In the genomic region with DNA sequence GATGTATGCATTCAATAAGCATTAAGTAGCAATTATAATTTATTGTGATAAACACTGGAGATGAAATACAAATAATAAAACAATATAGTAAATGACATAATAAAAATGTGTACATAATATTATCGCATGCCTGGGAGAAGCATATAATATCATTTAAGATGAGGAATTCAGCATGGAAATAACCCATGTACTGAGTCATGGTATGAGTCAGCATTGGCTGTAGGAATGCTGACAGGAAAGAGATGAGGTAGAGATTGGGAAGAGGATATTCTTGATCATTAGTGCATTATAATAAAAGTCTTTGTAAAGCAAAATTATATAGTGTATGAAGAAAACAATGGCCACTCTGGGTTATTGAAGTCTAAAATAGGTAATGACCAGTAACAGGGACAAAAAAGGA, we compare ENCODE assay signal across 13 cellular contexts.
A peak's percentile ranks its signal among the peaks of the same experiment; 100 is the strongest.
DNase-seq lines count a peak whose midpoint lies in the region; ATAC-seq and TF ChIP-seq lines count a peak whose summit lies in the region.
"Had no signal": no experiment of that assay in that cellular context is flagged by ENCODE, and none has a peak within 500 bp of the region (broad histone marks: within the 10 kb centered on the region; RNA-seq: fewer than 3 reads in every experiment).

No MANE protein-coding gene starts in this region.

- DNase-seq in HCT116 (ENCODE audit: low read depth, low spot score) = peak; percentile 13
- peak; percentile 55 for DNase-seq in SK-MEL-5 (ENCODE audit: low read depth, low spot score)
- peak; percentile 1 for DNase-seq in epithelial cell of proximal tubule (ENCODE audit: low read depth)
- DNase-seq in osteocyte (ENCODE audit: extremely low spot score, unreplicated experiment) = no peak
- no peak for DNase-seq in GM19240 (ENCODE audit: insufficient read length, low spot score)
- DNase-seq in H7 = no peak
- DNase-seq in activated naive CD4-positive, alpha-beta T cell treated with anti-CD3 and anti-CD28 coated beads, Interleukin-2, amount 50 U/mL, for 16 hours = no peak
- DNase-seq: activated CD4-positive, alpha-beta memory T cell treated with anti-CD3 and anti-CD28 coated beads for 36 hours; activated effector memory CD4-positive, alpha-beta T cell treated with anti-CD3 and anti-CD28 coated beads, Interleukin-2, amount 50 U/mL, for 16 hours; CD4-positive, alpha-beta memory T cell; heart right ventricle had no signal

- ATAC-seq in HCT116 (no peak), GM18519 (IDR thresholded peaks at IDR 0.05; ENCODE audit: low FRiP score, unreplicated experiment) (no peak)
- ATAC-seq: heart right ventricle had no signal

- H3K27me3 ChIP-seq in HCT116 (ENCODE audit: insufficient read depth, low read length) (no peaks in the 10 kb centered on the region), H7 (ENCODE audit: control insufficient read depth, insufficient read depth, low read length) (no peaks in the 10 kb centered on the region)
- H3K27me3 ChIP-seq: heart right ventricle had no signal

- no peak overlapping the region for H3K27ac ChIP-seq in HCT116 (ENCODE audit: low read depth, low read length)
- H3K27ac ChIP-seq: heart right ventricle had no signal

- peak overlapping the region; percentile 36 for H3K27ac Mint-ChIP-seq in osteocyte (ENCODE audit: unreplicated experiment)
- H3K27ac Mint-ChIP-seq: activated CD4-positive, alpha-beta memory T cell treated with anti-CD3 and anti-CD28 coated beads for 36 hours; CD4-positive, alpha-beta memory T cell; T-helper 1 cell treated with Interleukin-12 subunit alpha and Interleukin-12 subunit beta and Interleukin-4 antibody, amounts not matched to agents 30 μg/mL and 1 μg/mL, for 36 hours had no signal

- in situ Hi-C loops in SK-MEL-5 (cut with HindIII; ENCODE audit: low pct_unique_long_range_greater_than_20kb, low sequenced_read_pairs) = no loop called here

- no peak for TF ChIP-seq POLR2A in HCT116 (IDR thresholded peaks at IDR 0.05; ENCODE audit: borderline replicate concordance, extremely low read depth, insufficient read depth, insufficient read length)

- RAD21 ChIA-PET in HCT116 (lab: Charles Lee; ENCODE audit: low non-redundant PET in 1 of 2, low total read pairs in 2 of 2, uncharacterized antibody in 2 of 2, unreplicated experiment in 2 of 2) = no interaction called here

- peaks cover 0 to 15% of the 10 kb centered on the region in 2 experiments; a peak in 2 of 4 replicates for H3K4me1 ChIP-seq in HCT116 (ENCODE audit: control insufficient read depth in 1 of 2, insufficient read depth in 2 of 2, low read length in 2 of 2)
- H3K4me1 ChIP-seq: heart right ventricle had no signal

- H3K4me3 ChIP-seq in HCT116 (replicated peaks in 1 of 2; ENCODE audit: low read depth in 1 of 2, low read length in 2 of 2) (peak overlapping the region in 1 of 2 experiments; percentile 30; a peak in 1 of 4 replicates), epithelial cell of proximal tubule (ENCODE audit: low read depth, low read length) (no peak overlapping the region), H7 (ENCODE audit: insufficient read depth, low read depth, low read length) (no peak overlapping the region)
- H3K4me3 ChIP-seq: heart right ventricle had no signal

- CTCF ChIA-PET in HCT116 (lab: Charles Lee) = no interaction called here

- H4K20me1 ChIP-seq in HCT116 (ENCODE audit: insufficient read depth) = no peaks in the 10 kb centered on the region

- TF ChIP-seq CTCF in HCT116 (IDR thresholded peaks at IDR 0.05 in 2 of 3, conservative IDR thresholded peaks at IDR 0.05 in 1 of 3; ENCODE audit: borderline replicate concordance in 1 of 3, insufficient read depth in 1 of 3, low read depth in 2 of 3, low read length in 2 of 3) (no peak), epithelial cell of proximal tubule (conservative IDR thresholded peaks at IDR 0.05; ENCODE audit: low read depth, low read length) (no peak), osteocyte (IDR thresholded peaks at IDR 0.05) (no peak)

- no peaks in the 10 kb centered on the region for H3K27me3 Mint-ChIP-seq in osteocyte (ENCODE audit: unreplicated experiment)
- H3K27me3 Mint-ChIP-seq: activated CD4-positive, alpha-beta memory T cell treated with anti-CD3 and anti-CD28 coated beads for 36 hours; CD4-positive, alpha-beta memory T cell had no signal

- H3K9me3 ChIP-seq in HCT116 (ENCODE audit: control insufficient read depth in 1 of 2, insufficient read depth in 1 of 2, low read depth in 1 of 2, low read length in 2 of 2) = no peaks in the 10 kb centered on the region

- intact Hi-C loops in HCT116 (cut with micrococcal nuclease) = no loop called here

- H3K36me3 Mint-ChIP-seq in osteocyte (ENCODE audit: unreplicated experiment) = no peaks in the 10 kb centered on the region
- H3K36me3 Mint-ChIP-seq: activated CD4-positive, alpha-beta memory T cell treated with anti-CD3 and anti-CD28 coated beads for 36 hours; CD4-positive, alpha-beta memory T cell had no signal

- no peaks in the 10 kb centered on the region for H3K79me2 ChIP-seq in HCT116 (ENCODE audit: insufficient read depth, low read length)

- H3K9me3 Mint-ChIP-seq in osteocyte (ENCODE audit: unreplicated experiment) = peaks cover 19% of the 10 kb centered on the region
- H3K9me3 Mint-ChIP-seq: activated CD4-positive, alpha-beta memory T cell treated with anti-CD3 and anti-CD28 coated beads for 36 hours; T-helper 1 cell treated with Interleukin-12 subunit alpha and Interleukin-12 subunit beta and Interleukin-4 antibody, amounts not matched to agents 30 μg/mL and 1 μg/mL, for 36 hours had no signal

- no peaks in the 10 kb centered on the region for H3K36me3 ChIP-seq in HCT116 (ENCODE audit: control insufficient read depth in 1 of 2, insufficient read depth in 2 of 2, low read length in 2 of 2)
- no peaks in the 10 kb centered on the region for H3K36me3 ChIP-seq in H7 (replicated peaks; ENCODE audit: control insufficient read depth, insufficient read depth, low read length)
- H3K36me3 ChIP-seq: heart right ventricle had no signal

- H3K4me2 ChIP-seq in HCT116 (ENCODE audit: low read length) = peak overlapping the region; percentile 55

- BruUV-seq in HCT116 (replicated peaks; lab: Mats Ljungman, UMichigan) = no TSS peak

- H3K4me1 Mint-ChIP-seq in osteocyte (ENCODE audit: unreplicated experiment) = peaks cover 11% of the 10 kb centered on the region
- H3K4me1 Mint-ChIP-seq: CD4-positive, alpha-beta memory T cell had no signal

- POLR2A ChIA-PET in HCT116 (lab: Charles Lee) = no interaction called here

- H3K4me3 Mint-ChIP-seq in osteocyte (ENCODE audit: unreplicated experiment) = no peak overlapping the region
- H3K4me3 Mint-ChIP-seq: activated CD4-positive, alpha-beta memory T cell treated with anti-CD3 and anti-CD28 coated beads for 36 hours; CD4-positive, alpha-beta memory T cell; T-helper 1 cell treated with Interleukin-12 subunit alpha and Interleukin-12 subunit beta and Interleukin-4 antibody, amounts not matched to agents 30 μg/mL and 1 μg/mL, for 36 hours had no signal

- H3K9ac ChIP-seq in HCT116 (ENCODE audit: low read length) = no peak overlapping the region

- no peak for TF ChIP-seq RAD21 in HCT116 (IDR thresholded peaks at IDR 0.05; ENCODE audit: low read depth)

- no peaks in the 10 kb centered on the region for H3K9me2 ChIP-seq in HCT116 (ENCODE audit: insufficient read depth)

- peak overlapping the region; percentile 93 for H2AFZ ChIP-seq in HCT116 (ENCODE audit: low read depth, low read length, poor library complexity, severe bottlenecking)

TF ChIP-seq in HCT116, 20 proteins besides CTCF, POLR2A, EP300 and RAD21:
- no peak for TF ChIP-seq ZNF274 (IDR thresholded peaks at IDR 0.05; ENCODE audit: low read depth, low read length)
- TF ChIP-seq JUND (IDR thresholded peaks at IDR 0.05) = peak; percentile 56; the same call in 1 of the 2 replicates
- TF ChIP-seq SP1 (IDR thresholded peaks at IDR 0.05; ENCODE audit: low read depth) = peak; percentile 47
- TF ChIP-seq FOSL1 (IDR thresholded peaks at IDR 0.05; ENCODE audit: low read depth) = peak; percentile 75

Comparison
In these comparisons a context has a peak if more than half of its experiments do, and no peak if none do; other contexts are left out.
1. DNase-seq: peak in HCT116 (single experiment), SK-MEL-5 (single experiment) and epithelial cell of proximal tubule (single experiment); none in osteocyte (single experiment), GM19240 (single experiment), H7 (single experiment) and activated naive CD4-positive, alpha-beta T cell treated with anti-CD3 and anti-CD28 coated beads, Interleukin-2, amount 50 U/mL, for 16 hours (single experiment).